ENCODE assay signal across 8 cellular contexts in genomic region chr22:29767289-29768051, GRCh38. TPM values are rescaled to one million over a fixed set of nuclear protein-coding genes. Genes with fewer than 3 reads are reported as not detected.
DNase-seq lines count a peak whose midpoint lies in the region; ATAC-seq and TF ChIP-seq lines count a peak whose summit lies in the region.

TSS of gene UQCR10 (plus strand) at chr22:29767369. CDS start at chr22:29767399, 30 bp downstream.

- 12% methylated on average over 45 of the region's 45 CpGs for WGBS in liver

- H3K4me1 ChIP-seq in liver (ENCODE audit: control insufficient read depth in 4 of 4, insufficient read depth in 4 of 4, low read length in 3 of 4): peaks cover 5 to 25% (median 19%) of the 10 kb centered on the region in 4 donors

- H3K27ac ChIP-seq in liver (ENCODE audit: low read depth in 1 of 2, low read length in 2 of 2): peak within 1 kb of the TSS; percentile 83 to 84

- H3K4me3 ChIP-seq in liver (ENCODE audit: low read depth in 1 of 3, low read length in 3 of 3): peak within 1 kb of the TSS; percentile 68 to 97 (median 85)

- no peaks in the 10 kb centered on the region for H3K27me3 ChIP-seq in liver (ENCODE audit: control insufficient read depth in 4 of 4, insufficient read depth in 4 of 4, low read length in 3 of 4)

- peak; percentile 85 for TF ChIP-seq POLR2A in GM19193 (IDR thresholded peaks at IDR 0.05; ENCODE audit: extremely low read depth, insufficient read depth, insufficient read length)

- peak in 1 of 2 donors; percentile 2 for TF ChIP-seq RAD21 in liver (IDR thresholded peaks at IDR 0.05)

- peaks cover 0 to 16% (median 11%) of the 10 kb centered on the region in 4 donors for H3K36me3 ChIP-seq in liver (ENCODE audit: control insufficient read depth in 4 of 4, insufficient read depth in 3 of 4, low read depth in 1 of 4, low read length in 3 of 4)

- no peak for TF ChIP-seq CTCF in liver (IDR thresholded peaks at IDR 0.05; ENCODE audit: low read depth, low read length, missing input control)

- peak; percentile 74 for ATAC-seq in HG03432 (IDR thresholded peaks at IDR 0.05; ENCODE audit: unreplicated experiment)

- H3K9me3 ChIP-seq in liver (ENCODE audit: control insufficient read depth in 4 of 4, low read length in 3 of 4): no peaks in the 10 kb centered on the region

- peak within 1 kb of the TSS; percentile 85 to 88 for H3K9ac ChIP-seq in liver (ENCODE audit: low read depth in 1 of 2, low read length in 2 of 2)

- DNase-seq in Ammon's horn (ENCODE audit: low spot score) (peak; percentile 96), NCI-H526 treated with DMSO at 0.1 percent for 48 hours (lab: John Stamatoyannopoulos, UW) (peak; percentile 73), dermis microvascular lymphatic vessel endothelial cell (ENCODE audit: low read depth in 2 of 2) (peak; percentile 83 to 93)
- DNase-seq in activated CD4-positive, alpha-beta T cell treated with anti-CD3 and anti-CD28 coated beads, Interleukin-2, amount 50 U/mL, for 24 hours (ENCODE audit: low read depth in 1 of 2, low spot score in 1 of 2): peak; percentile 81 to 92
- DNase-seq in stimulated activated CD4-positive, alpha-beta T cell treated with anti-CD3 and anti-CD28 coated beads, Interleukin-4, amount 100 ng/mL, for 1 hour: peak; percentile 96

TF ChIP-seq in liver, 16 proteins besides CTCF, POLR2A, EP300 and RAD21:
- TF ChIP-seq SP1 (IDR thresholded peaks at IDR 0.05): no peak
- TF ChIP-seq REST (IDR thresholded peaks at IDR 0.05): no peak
- peak; percentile 98 for TF ChIP-seq YY1 (IDR thresholded peaks at IDR 0.05)
- TF ChIP-seq ATF3 (IDR thresholded peaks at IDR 0.05): no peak
- TF ChIP-seq HNF4A (conservative IDR thresholded peaks at IDR 0.05): peak; percentile 18 to 34
- TF ChIP-seq NR2F2 (IDR thresholded peaks at IDR 0.05): peak; percentile 15
- TF ChIP-seq JUND (IDR thresholded peaks at IDR 0.05): no peak

RNA-seq across cellular contexts. Expression of gene UQCR10, which starts in this region (rescaled TPM):
- total RNA-seq in dermis microvascular lymphatic vessel endothelial cell: 66.5 and 69.7 TPM in 2 replicates
- 10 to 100 TPM; 40.2 to 70.6 TPM for total RNA-seq in liver
- polyA plus RNA-seq in liver: 100 to 1,000 TPM; 133 to 243 TPM

Comparison
In these comparisons a context has a peak if more than half of its experiments do, and no peak if none do; other contexts are left out.
1. Peak in every context shown above with its lines: DNase-seq, ATAC-seq, H3K4me3 ChIP-seq and H3K27ac ChIP-seq.